Comparison of ENCODE assay signal across 8 cellular contexts in genomic region chr1:150560986-150561829, GRCh38. TPM values are rescaled to one million over a fixed set of nuclear protein-coding genes. Genes with fewer than 3 reads are reported as not detected.
DNase-seq lines count a peak whose midpoint lies in the region; ATAC-seq and TF ChIP-seq lines count a peak whose summit lies in the region.

No MANE protein-coding gene starts in this region.

- peaks cover 55% of the 10 kb centered on the region for H3K4me1 Mint-ChIP-seq in activated B cell treated with CpG ODN at 0.5 μM for 24 hours
- H3K4me1 Mint-ChIP-seq in central memory CD8-positive, alpha-beta T cell: peaks cover 43% of the 10 kb centered on the region

- H3K27ac Mint-ChIP-seq in activated B cell treated with CpG ODN at 0.5 μM for 24 hours: peak overlapping the region; percentile 98
- H3K27ac Mint-ChIP-seq in central memory CD8-positive, alpha-beta T cell (ENCODE audit: low read depth): peak overlapping the region; percentile 97

- no peaks in the 10 kb centered on the region for H3K9me3 Mint-ChIP-seq in activated B cell treated with CpG ODN at 0.5 μM for 24 hours
- no peaks in the 10 kb centered on the region for H3K9me3 Mint-ChIP-seq in central memory CD8-positive, alpha-beta T cell

- CTCF ChIA-PET in activated B cell treated with CpG ODN at 0.5 μM for 24 hours (lab: Charles Lee): interaction anchor here (0.7 to 13.3 kb wide), 33 partner anchors 10 to 445 kb away, joined by 3 to 358 read pairs (median 4); partner anchors contain the start of genes CTSS, ENSA, FALEC and GOLPH3L

- peak; percentile 99 for DNase-seq in EH (ENCODE audit: low read depth)
- DNase-seq in NCI-H2196 treated with DMSO at 0.1 percent for 48 hours (lab: John Stamatoyannopoulos, UW; ENCODE audit: unreplicated experiment): peak; percentile 95
- peak; percentile 79 for DNase-seq in activated B cell treated with CpG ODN at 0.5 μM for 24 hours
- peak; percentile 67 to 71 for DNase-seq in central memory CD8-positive, alpha-beta T cell (ENCODE audit: low spot score in 2 of 2)
- peak; percentile 100 for DNase-seq in islet precursor cell
- peak; percentile 68 to 87 for DNase-seq in stimulated activated CD4-positive, alpha-beta T cell treated with anti-CD3 and anti-CD28 coated beads, Interleukin-12 subunit alpha, Interleukin-12 subunit beta, amount 100 ng/mL, for 24 hours (ENCODE audit: low read depth in 2 of 2)

- ATAC-seq in HG02642 (IDR thresholded peaks at IDR 0.05; ENCODE audit: poor library complexity, unreplicated experiment) (peak; percentile 33), activated B cell treated with CpG ODN at 0.5 μM for 24 hours (ENCODE audit: low read depth) (peak; percentile 29), HG03095 (IDR thresholded peaks at IDR 0.05; ENCODE audit: unreplicated experiment) (no peak)
- peak; percentile 29 for ATAC-seq in central memory CD8-positive, alpha-beta T cell (replicated peaks; ENCODE audit: extremely low read depth, poor library complexity, severe bottlenecking)

- POLR2A ChIA-PET in activated B cell treated with CpG ODN at 0.5 μM for 24 hours (lab: Charles Lee): interaction anchor here (0.5 to 14.0 kb wide), 18 partner anchors 8 to 674 kb away, joined by 3 to 1106 read pairs (median 6); partner anchors contain the start of genes ADAMTSL4, ENSA, FALEC and GOLPH3L

- intact Hi-C loops in activated B cell treated with CpG ODN at 0.5 μM for 24 hours (cut with micrococcal nuclease): loop anchor here (1.0 to 10.0 kb wide), 7 partner anchors 44 to 446 kb away; partner anchors contain the start of genes CTSS, ENSA, FALEC and GOLPH3L

- TF ChIP-seq CTCF in activated B cell treated with CpG ODN at 0.5 μM for 24 hours (IDR thresholded peaks at IDR 0.05): no peak

- H3K36me3 Mint-ChIP-seq in activated B cell treated with CpG ODN at 0.5 μM for 24 hours (ENCODE audit: low read depth): no peaks in the 10 kb centered on the region
- peaks cover 26% of the 10 kb centered on the region for H3K36me3 Mint-ChIP-seq in central memory CD8-positive, alpha-beta T cell (ENCODE audit: insufficient read depth)

- no peaks in the 10 kb centered on the region for H3K27me3 Mint-ChIP-seq in activated B cell treated with CpG ODN at 0.5 μM for 24 hours
- H3K27me3 Mint-ChIP-seq in central memory CD8-positive, alpha-beta T cell: no peaks in the 10 kb centered on the region

- H3K4me3 Mint-ChIP-seq in activated B cell treated with CpG ODN at 0.5 μM for 24 hours: peak overlapping the region; percentile 96
- peak overlapping the region; percentile 85 for H3K4me3 Mint-ChIP-seq in central memory CD8-positive, alpha-beta T cell

RNA-seq across cellular contexts. Expression of gene ADAMTSL4, which starts 12.0 kb away (rescaled TPM):
- 0.11 TPM in 1 of 2 replicates, not detected in the other for total RNA-seq in activated B cell treated with CpG ODN at 0.5 μM for 24 hours

RNA-seq across cellular contexts. Expression of gene MCL1, which starts 18.2 kb away (rescaled TPM):
- 224 and 233 TPM in 2 replicates for total RNA-seq in activated B cell treated with CpG ODN at 0.5 μM for 24 hours

RNA-seq across cellular contexts. Expression of gene FALEC, which starts 45.7 kb away (rescaled TPM):
- 1.1 TPM in 1 of 2 replicates, not detected in the other for total RNA-seq in activated B cell treated with CpG ODN at 0.5 μM for 24 hours

RNA-seq across cellular contexts. Expression of gene ECM1, which starts 53.3 kb away (rescaled TPM):
- 1.7 and 2.1 TPM in 2 replicates for total RNA-seq in activated B cell treated with CpG ODN at 0.5 μM for 24 hours
